In the genomic region with DNA sequence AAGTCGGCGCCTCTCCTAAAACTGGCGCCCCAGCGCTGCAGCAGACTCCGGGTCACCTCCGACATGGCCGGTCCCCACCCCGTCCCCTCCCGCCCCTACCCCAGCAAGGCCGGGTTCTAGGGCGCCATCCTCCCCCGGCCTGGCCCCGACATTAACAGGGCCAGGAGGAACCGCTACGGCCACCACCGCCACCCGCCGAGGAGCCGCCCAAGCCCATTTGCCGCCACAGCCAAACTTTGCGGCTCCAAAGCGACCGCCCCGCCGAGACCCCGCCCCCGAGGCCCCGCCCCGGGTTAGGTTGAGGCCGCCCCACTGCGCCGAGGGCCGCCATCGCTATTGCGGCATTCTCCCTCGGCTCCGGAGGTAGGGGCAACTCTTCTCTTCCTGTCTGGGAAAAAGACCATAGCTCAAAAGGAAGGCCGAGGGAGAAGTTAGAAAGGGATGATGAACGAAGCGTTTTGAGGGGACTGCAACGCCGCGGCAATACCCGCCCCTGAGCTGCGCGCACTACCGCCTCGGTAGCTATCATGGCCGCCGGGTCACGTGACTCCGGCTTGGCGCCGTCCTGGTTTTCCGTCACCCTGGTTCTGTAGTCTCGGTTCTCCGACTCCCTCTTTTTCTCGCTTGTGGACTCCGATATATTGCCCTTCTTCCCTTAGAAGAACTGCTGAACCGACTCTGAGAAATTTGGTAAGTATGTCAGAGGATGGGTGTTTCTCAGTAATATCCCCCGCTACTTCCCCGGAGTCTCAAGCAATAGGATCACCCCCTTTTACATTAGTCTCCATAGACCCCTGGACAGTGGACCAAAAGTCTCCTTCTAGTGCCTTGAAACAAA, we compare ENCODE assay signal across 1 cellular context.
TF ChIP-seq lines count a peak whose summit lies in the region.

A gene with protein sequence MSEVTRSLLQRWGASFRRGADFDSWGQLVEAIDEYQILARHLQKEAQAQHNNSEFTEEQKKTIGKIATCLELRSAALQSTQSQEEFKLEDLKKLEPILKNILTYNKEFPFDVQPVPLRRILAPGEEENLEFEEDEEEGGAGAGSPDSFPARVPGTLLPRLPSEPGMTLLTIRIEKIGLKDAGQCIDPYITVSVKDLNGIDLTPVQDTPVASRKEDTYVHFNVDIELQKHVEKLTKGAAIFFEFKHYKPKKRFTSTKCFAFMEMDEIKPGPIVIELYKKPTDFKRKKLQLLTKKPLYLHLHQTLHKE (minus strand): TSS at position 239 of the 838 bp plus-strand sequence. CDS start 174 bp downstream, at position 65.
A gene with protein sequence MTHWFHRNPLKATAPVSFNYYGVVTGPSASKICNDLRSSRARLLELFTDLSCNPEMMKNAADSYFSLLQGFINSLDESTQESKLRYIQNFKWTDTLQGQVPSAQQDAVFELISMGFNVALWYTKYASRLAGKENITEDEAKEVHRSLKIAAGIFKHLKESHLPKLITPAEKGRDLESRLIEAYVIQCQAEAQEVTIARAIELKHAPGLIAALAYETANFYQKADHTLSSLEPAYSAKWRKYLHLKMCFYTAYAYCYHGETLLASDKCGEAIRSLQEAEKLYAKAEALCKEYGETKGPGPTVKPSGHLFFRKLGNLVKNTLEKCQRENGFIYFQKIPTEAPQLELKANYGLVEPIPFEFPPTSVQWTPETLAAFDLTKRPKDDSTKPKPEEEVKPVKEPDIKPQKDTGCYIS (plus strand): TSS at position 312 of the 838 bp plus-strand sequence. CDS start 3,136 bp downstream, outside the sequence.

TF ChIP-seq in HCT116, 20 proteins besides CTCF, POLR2A, EP300 and RAD21 (continued from another document):
- TF ChIP-seq SRF (IDR thresholded peaks at IDR 0.05; ENCODE audit: low read depth), result no peak; the same call in 1 of the 2 replicates
- TF ChIP-seq POLR2AphosphoS5 (IDR thresholded peaks at IDR 0.05; ENCODE audit: low read depth, low read length), result peak; percentile 58
- peak; percentile 57; the same call in 1 of the 2 replicates for TF ChIP-seq SIN3A (IDR thresholded peaks at IDR 0.05; ENCODE audit: low read depth)
